Comparison of ENCODE assay signal across 20 cellular contexts in the genomic region with DNA sequence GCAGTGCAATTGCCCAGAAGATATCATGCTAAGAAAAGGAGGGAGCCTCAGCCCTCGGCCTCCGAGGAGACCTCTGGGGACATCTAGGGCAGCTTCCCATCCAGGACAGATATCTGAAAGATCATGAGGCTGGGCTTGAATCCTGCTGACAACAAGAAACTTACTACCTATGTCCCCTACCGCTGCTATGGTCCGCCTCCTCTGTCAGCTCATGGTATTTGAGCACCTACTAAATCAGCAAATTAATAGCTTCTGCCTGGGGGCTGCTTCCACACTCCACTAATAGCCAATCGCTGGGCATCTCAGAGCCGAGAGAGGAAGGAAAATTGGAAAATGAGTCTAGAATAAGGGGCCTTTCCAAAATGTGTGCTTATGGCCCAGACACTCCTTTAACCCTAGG.
A peak's percentile ranks its signal among the peaks of the same experiment; 100 is the strongest.
DNase-seq lines count a peak whose midpoint lies in the region; ATAC-seq, FAIRE-seq and TF ChIP-seq lines count a peak whose summit lies in the region.
"Had no signal": no experiment of that assay in that cellular context is flagged by ENCODE, and none has a peak within 500 bp of the region (broad histone marks: within the 10 kb centered on the region; RNA-seq: fewer than 3 reads in every experiment).

No MANE protein-coding gene starts in this region.

- H3K4ac ChIP-seq in H9 (ENCODE audit: low read depth, low read length): no peak overlapping the region

- H3T11ph ChIP-seq in H9 (ENCODE audit: low read length): no peak overlapping the region

- TF ChIP-seq CTCF in H9 (conservative IDR thresholded peaks at IDR 0.05): no peak
- TF ChIP-seq CTCF in K562 (IDR thresholded peaks at IDR 0.05 in 2 of 3, conservative IDR thresholded peaks at IDR 0.05 in 1 of 3; ENCODE audit: insufficient read depth in 2 of 3, low read depth in 1 of 3, low read length in 3 of 3): no peak
- no peak for TF ChIP-seq CTCF in gastroesophageal sphincter (IDR thresholded peaks at IDR 0.05)
- no peak for TF ChIP-seq CTCF in neural progenitor cell (IDR thresholded peaks at IDR 0.05)
- TF ChIP-seq CTCF in thyroid gland (IDR thresholded peaks at IDR 0.05): no peak

- H3K23ac ChIP-seq in H9 (ENCODE audit: insufficient read length, low read depth, low read length): no peak overlapping the region

- H2BK5ac ChIP-seq in H9 (ENCODE audit: insufficient read length, low read length): no peak overlapping the region

- H3K9me3 ChIP-seq in H9 (ENCODE audit: control insufficient read depth, low read depth, low read length): no peaks in the 10 kb centered on the region
- H3K9me3 ChIP-seq in K562 (replicated peaks; ENCODE audit: control insufficient read depth, insufficient read depth, low read depth, low read length): peaks cover 2% of the 10 kb centered on the region; the same call in 1 of the 2 replicates
- no peaks in the 10 kb centered on the region for H3K9me3 ChIP-seq in gastroesophageal sphincter
- H3K9me3 ChIP-seq in neural progenitor cell (ENCODE audit: low read depth): no peaks in the 10 kb centered on the region
- no peaks in the 10 kb centered on the region for H3K9me3 ChIP-seq in thyroid gland
- H3K9me3 ChIP-seq: Caco-2 had no signal

- no peak for TF ChIP-seq RAD21 in K562 (CRISPR knock-in tag; conservative IDR thresholded peaks at IDR 0.05 in 1 of 2, IDR thresholded peaks at IDR 0.05 in 1 of 2)

- peaks cover 39% of the 10 kb centered on the region for H3K36me3 ChIP-seq in K562 (ENCODE audit: control insufficient read depth, insufficient read depth, low read length)
- no peaks in the 10 kb centered on the region for H3K36me3 ChIP-seq in gastroesophageal sphincter
- H3K36me3 ChIP-seq in neural progenitor cell: no peaks in the 10 kb centered on the region
- H3K36me3 ChIP-seq in thyroid gland: no peaks in the 10 kb centered on the region
- H3K36me3 ChIP-seq: BLaER1 had no signal

- H4K91ac ChIP-seq in H9 (ENCODE audit: insufficient read length, low read depth, low read length): no peak overlapping the region

- no peaks in the 10 kb centered on the region for H3K27me3 ChIP-seq in H9 (ENCODE audit: insufficient read depth, low read length)
- no peaks in the 10 kb centered on the region for H3K27me3 ChIP-seq in K562 (ENCODE audit: control insufficient read depth in 2 of 2, insufficient read depth in 2 of 2, low read length in 2 of 2)
- H3K27me3 ChIP-seq in gastroesophageal sphincter: no peaks in the 10 kb centered on the region
- H3K27me3 ChIP-seq in neural progenitor cell: no peaks in the 10 kb centered on the region
- H3K27me3 ChIP-seq in thyroid gland: no peaks in the 10 kb centered on the region
- H3K27me3 ChIP-seq: BLaER1 had no signal

- H3K9me3 Mint-ChIP-seq in H9 (no peaks in the 10 kb centered on the region), neural progenitor cell (no peaks in the 10 kb centered on the region)
- H3K9me3 Mint-ChIP-seq: CD8-positive, alpha-beta memory T cell had no signal

- POLR2A ChIA-PET in K562 (lab: Yijun Ruan, JAX): interaction anchor here (1.5 to 5.8 kb wide), 4 partner anchors 9 to 195 kb away, joined by 4 to 76 read pairs (median 10); a partner anchor contains a TSS

- no peak for ATAC-seq in K562
- ATAC-seq in gastroesophageal sphincter: no peak
- no peak for ATAC-seq in HG03342 (IDR thresholded peaks at IDR 0.05; ENCODE audit: unreplicated experiment)
- ATAC-seq: HepG2 had no signal

- no peaks in the 10 kb centered on the region for H3K23me2 ChIP-seq in H9 (ENCODE audit: insufficient read length, low read depth, low read length, poor library complexity, severe bottlenecking)

- H2AFZ ChIP-seq in H9 (ENCODE audit: low read length) (no peak overlapping the region), K562 (ENCODE audit: low read depth, low read length) (no peak overlapping the region), neural progenitor cell (replicated peaks) (no peak overlapping the region)

- CTCF ChIA-PET in K562 (lab: Yijun Ruan, JAX; ENCODE audit: low intra/inter-chr PET ratio): no interaction called here

- H4K20me1 ChIP-seq in H9 (ENCODE audit: control insufficient read depth, insufficient read depth, insufficient read length) (no peaks in the 10 kb centered on the region), K562 (replicated peaks; ENCODE audit: control insufficient read depth, insufficient read depth, low read length) (peaks cover 4% of the 10 kb centered on the region; the same call in 1 of the 2 replicates), neural progenitor cell (ENCODE audit: low read depth) (no peaks in the 10 kb centered on the region)
- H4K20me1 ChIP-seq: BLaER1 had no signal

- peaks cover 6% of the 10 kb centered on the region for H3K27me3 Mint-ChIP-seq in H9 (ENCODE audit: low read depth)
- H3K27me3 Mint-ChIP-seq in neural progenitor cell (ENCODE audit: insufficient read depth, low read depth): no peaks in the 10 kb centered on the region

- H3K4me1 ChIP-seq in H9 (ENCODE audit: insufficient read depth, low read length) (no peaks in the 10 kb centered on the region; the same call in 1 of the 2 replicates), K562 (replicated peaks in 1 of 2; ENCODE audit: control insufficient read depth in 2 of 2, insufficient read depth in 2 of 2, low read length in 2 of 2) (peaks cover 8 to 20% of the 10 kb centered on the region in 2 experiments; a peak in 4 of 5 replicates), gastroesophageal sphincter (peaks cover 0 to 32% (median 0%) of the 10 kb centered on the region in 3 donors), neural progenitor cell (peaks cover 66% of the 10 kb centered on the region), thyroid gland (no peaks in the 10 kb centered on the region)
- H3K4me1 ChIP-seq: Caco-2 had no signal

- FAIRE-seq in K562 (lab: Jason Lieb, UNC): no peak
- FAIRE-seq: GM12892, GM19239, H54, HepG2, HTR-8/SVneo had no signal

- H3K4me2 ChIP-seq in H9 (ENCODE audit: insufficient read depth, insufficient read length, low read length) (no peak overlapping the region), K562 (ENCODE audit: insufficient read depth, low read length) (no peak overlapping the region), neural progenitor cell (peak overlapping the region; percentile 36)
- H3K4me2 ChIP-seq: BLaER1 had no signal

- no CpG with 5 or more reads among the region's 6 CpGs for WGBS in H9 (ENCODE audit: extremely low coverage, insufficient read length, low lambda C conversion rate)
- 88% methylated on average over 6 of the region's 6 CpGs for WGBS in K562 (ENCODE audit: insufficient coverage, low coverage, missing lambda C conversion rate)
- WGBS in gastroesophageal sphincter (ENCODE audit: low coverage in 1 of 2), 2 donors: 41 to 79% methylated on average over 3 to 6 of the region's 6 CpGs
- 69 to 80% methylated on average over 4 to 6 of the region's 6 CpGs for WGBS in thyroid gland, 2 donors

- TF ChIP-seq EP300 in K562 (IDR thresholded peaks at IDR 0.05; ENCODE audit: low read length) (no peak), gastroesophageal sphincter (IDR thresholded peaks at IDR 0.05) (no peak)

- H3K4me3 Mint-ChIP-seq in H9 (no peak overlapping the region; a peak in 1 of 5 replicates), neural progenitor cell (peak overlapping the region; percentile 21)
- H3K4me3 Mint-ChIP-seq: CD8-positive, alpha-beta memory T cell had no signal

- H4K5ac ChIP-seq in H9 (ENCODE audit: insufficient read length, low read depth, low read length): no peak overlapping the region

- intact Hi-C loops in K562 (cut with micrococcal nuclease): no loop called here
- intact Hi-C loops in thyroid gland (cut with DNase I): no loop called here

- no peak overlapping the region for H4K8ac ChIP-seq in H9 (replicated peaks; ENCODE audit: insufficient read length, low read depth, low read length)

- H2BK12ac ChIP-seq in H9 (ENCODE audit: insufficient read length, low read depth, low read length): no peak overlapping the region

- H2BK15ac ChIP-seq in H9 (ENCODE audit: low read depth, low read length): no peak overlapping the region

- H3K36me3 Mint-ChIP-seq in H9 (ENCODE audit: insufficient read depth in 1 of 3, low read depth in 3 of 3) (no peaks in the 10 kb centered on the region), neural progenitor cell (no peaks in the 10 kb centered on the region)

- no peaks in the 10 kb centered on the region for H3K79me1 ChIP-seq in H9 (ENCODE audit: insufficient read depth, low read depth, low read length, poor library complexity, severe bottlenecking)

- TF ChIP-seq POLR2A in K562 (conservative IDR thresholded peaks at IDR 0.05) (no peak), gastroesophageal sphincter (IDR thresholded peaks at IDR 0.05) (no peak), thyroid gland (IDR thresholded peaks at IDR 0.05) (no peak)

- peak overlapping the region; percentile 66 to 98 (median 81); a peak in 3 of 7 replicates for H3K27ac Mint-ChIP-seq in H9
- H3K27ac Mint-ChIP-seq in neural progenitor cell: peak overlapping the region; percentile 74
- H3K27ac Mint-ChIP-seq: CD8-positive, alpha-beta memory T cell had no signal

- H3K79me2 ChIP-seq in H9 (ENCODE audit: insufficient read depth, low read length): no peaks in the 10 kb centered on the region
- peaks cover 38% of the 10 kb centered on the region for H3K79me2 ChIP-seq in K562 (ENCODE audit: control insufficient read depth, insufficient read depth, low read length)
- no peaks in the 10 kb centered on the region for H3K79me2 ChIP-seq in neural progenitor cell (ENCODE audit: low read depth)

- H3K4me3 ChIP-seq in K562 (no peak overlapping the region), gastroesophageal sphincter (no peak overlapping the region), neural progenitor cell (no peak overlapping the region), thyroid gland (replicated peaks in 1 of 3) (no peak overlapping the region)
- H3K4me3 ChIP-seq: BLaER1 had no signal

- no TSS peak for BruUV-seq in K562 (replicated peaks; lab: Mats Ljungman, UMichigan)

- H3K9ac ChIP-seq in H9 (ENCODE audit: extremely low read depth, insufficient read length, low read length) (no peak overlapping the region), K562 (ENCODE audit: insufficient read depth in 1 of 2, low read depth in 2 of 2, low read length in 2 of 2) (no peak overlapping the region), neural progenitor cell (no peak overlapping the region)
- H3K9ac ChIP-seq: BLaER1 had no signal

- H3K27ac ChIP-seq in H9 (ENCODE audit: insufficient read length, low read depth, low read length): no peak overlapping the region
- no peak overlapping the region for H3K27ac ChIP-seq in K562 (ENCODE audit: extremely low read depth, low read depth, low read length)
- H3K27ac ChIP-seq in gastroesophageal sphincter: peak overlapping the region in 3 of 4 donors; percentile 57 to 72 (median 65)
- H3K27ac ChIP-seq in neural progenitor cell: no peak overlapping the region
- no peak overlapping the region for H3K27ac ChIP-seq in thyroid gland
- H3K27ac ChIP-seq: BLaER1 had no signal

- H3K56ac ChIP-seq in H9 (ENCODE audit: insufficient read length, low read depth, low read length): no peak overlapping the region

- H3K4me1 Mint-ChIP-seq in H9 (peaks cover 69 to 74% of the 10 kb centered on the region in 2 experiments), neural progenitor cell (peaks cover 63% of the 10 kb centered on the region)
- H3K4me1 Mint-ChIP-seq: CD8-positive, alpha-beta memory T cell had no signal

- in situ Hi-C loops in K562 (cut with MboI): no loop called here

- H3F3A ChIP-seq in neural progenitor cell (ENCODE audit: low read depth): peaks cover 46% of the 10 kb centered on the region

- H3K18ac ChIP-seq in H9 (ENCODE audit: insufficient read length, low read depth, low read length): no peak overlapping the region

- DNase-seq in H9: no peak
- DNase-seq in K562 (ENCODE audit: extremely low read depth in 1 of 4, low spot score in 3 of 4): no peak
- no peak for DNase-seq in neural progenitor cell (ENCODE audit: low spot score)
- DNase-seq in activated T-cell treated with anti-CD3 and anti-CD28 coated beads, Interleukin-2, amount 50 U/mL, for 1 hour: no peak
- DNase-seq in thyroid gland: no peak
- DNase-seq in ureter (ENCODE audit: low spot score): no peak
- DNase-seq: 8988T; AML-193; Caco-2; CD8-positive, alpha-beta memory T cell; DND-41; GDM1 had no signal

- H2BK120ac ChIP-seq in H9 (ENCODE audit: low read depth, low read length, poor library complexity, severe bottlenecking): no peak overlapping the region

- H3K9me1 ChIP-seq in K562 (ENCODE audit: control insufficient read depth, insufficient read depth, low read length): peaks cover 3% of the 10 kb centered on the region

- H2BK20ac ChIP-seq in H9 (ENCODE audit: low read depth, low read length, poor library complexity, severe bottlenecking): no peak overlapping the region

- H2AK5ac ChIP-seq in H9 (ENCODE audit: insufficient read length, low read length): no peak overlapping the region

- no peak overlapping the region for H3K14ac ChIP-seq in H9 (ENCODE audit: insufficient read depth, low read length)

Comparison
In these comparisons a context has a peak if more than half of its experiments do, and no peak if none do; other contexts are left out.
1. H3K27ac ChIP-seq: peak in gastroesophageal sphincter (3 of 4); none in H9 (single experiment), K562 (single experiment), neural progenitor cell (single experiment) and thyroid gland (0 of 3).